Comparison of ENCODE assay signal across 31 cellular contexts in genomic region chr2:200021449-200022114, GRCh38.
A peak's percentile ranks its signal among the peaks of the same experiment; 100 is the strongest.
DNase-seq lines count a peak whose midpoint lies in the region; ATAC-seq and TF ChIP-seq lines count a peak whose summit lies in the region.
"Had no signal": no experiment of that assay in that cellular context is flagged by ENCODE, and none has a peak within 500 bp of the region (broad histone marks: within the 10 kb centered on the region; RNA-seq: fewer than 3 reads in every experiment).

No MANE protein-coding gene starts in this region.

- H3K9me3 ChIP-seq in MM.1S (replicated peaks; ENCODE audit: insufficient read depth, low read length) = no peaks in the 10 kb centered on the region
- H3K9me3 ChIP-seq: breast epithelium, SK-N-SH had no signal

- H3K4me1 ChIP-seq in MM.1S (ENCODE audit: low read length) = peaks cover 8% of the 10 kb centered on the region
- H3K4me1 ChIP-seq: breast epithelium, foreskin keratinocyte had no signal

- H4K20me1 ChIP-seq in MM.1S (ENCODE audit: insufficient read depth, low read length) = no peaks in the 10 kb centered on the region
- H4K20me1 ChIP-seq: BLaER1 had no signal

- no peak overlapping the region for H3K27ac Mint-ChIP-seq in immature natural killer cell
- H3K27ac Mint-ChIP-seq: memory B cell, progenitor cell of endocrine pancreas, T-helper 17 cell had no signal

- DNase-seq in MM.1S (peak; percentile 39), immature natural killer cell (no peak), DMS 273 (lab: John Stamatoyannopoulos, UW; ENCODE audit: unreplicated experiment) (no peak), NCI-H748 (lab: John Stamatoyannopoulos, UW; ENCODE audit: unreplicated experiment) (no peak)
- DNase-seq: activated CD4-positive, alpha-beta T cell treated with anti-CD3 and anti-CD28 coated beads for 4 hours; activated naive CD4-positive, alpha-beta T cell treated with Interleukin-2 at 50 U/mL for 16 hours; activated T-cell treated with anti-CD3 and anti-CD28 coated beads, Interleukin-2, amount 50 U/mL, for 4 hours; amniotic stem cell; COR-L47; DMS79; effector memory CD4-positive, alpha-beta T cell; foreskin keratinocyte; GF-D8; left colon; NCI-H1930; NCI-H526 treated with DMSO at 0.1 percent for 48 hours; SK-N-SH; stimulated activated CD4-positive, alpha-beta T cell treated with anti-CD3 and anti-CD28 coated beads, Interleukin-4, amount 100 ng/mL, for 4 hours; stimulated activated naive CD4-positive, alpha-beta T cell treated with Interleukin-2 at 50 U/mL for 16 hours; T-helper 17 cell had no signal

- peak overlapping the region; percentile 11; the same call in 1 of the 2 replicates for H3K27ac ChIP-seq in MM.1S (ENCODE audit: low read length)
- H3K27ac ChIP-seq: BLaER1, breast epithelium, foreskin keratinocyte, KMS-11, RWPE1 had no signal

- H3K4me3 ChIP-seq in MM.1S (ENCODE audit: low read length) = peak overlapping the region; percentile 33; the same call in 1 of the 2 replicates
- H3K4me3 ChIP-seq: BLaER1, breast epithelium had no signal

- ATAC-seq in GM18870 (IDR thresholded peaks at IDR 0.05; ENCODE audit: unreplicated experiment) (peak; percentile 64), GM21390 (IDR thresholded peaks at IDR 0.05; ENCODE audit: unreplicated experiment) (peak; percentile 81), HG02678 (IDR thresholded peaks at IDR 0.05; ENCODE audit: unreplicated experiment) (peak; percentile 88), GM19455 (IDR thresholded peaks at IDR 0.05; ENCODE audit: unreplicated experiment) (no peak)
- ATAC-seq: activated T-cell treated with anti-CD3 and anti-CD28 coated beads, Interleukin-2, amount 50 U/mL, for 4 hours; foreskin keratinocyte; left colon; sciatic nerve; T-helper 17 cell had no signal

- TF ChIP-seq CTCF in MM.1S (IDR thresholded peaks at IDR 0.05; ENCODE audit: low read length) = no peak

- no peaks in the 10 kb centered on the region for H3K4me1 Mint-ChIP-seq in immature natural killer cell
- H3K4me1 Mint-ChIP-seq: memory B cell, T-helper 17 cell had no signal

- no peaks in the 10 kb centered on the region for H3K9me2 ChIP-seq in MM.1S (replicated peaks; ENCODE audit: insufficient read depth, low read length)
- H3K9me2 ChIP-seq: SK-N-SH had no signal

- H3K36me3 Mint-ChIP-seq in immature natural killer cell = no peaks in the 10 kb centered on the region

- H3K79me2 ChIP-seq in MM.1S (ENCODE audit: low read length) = no peaks in the 10 kb centered on the region

- no peaks in the 10 kb centered on the region for H3F3A ChIP-seq in MM.1S (ENCODE audit: insufficient read depth, low read length)

- no peak overlapping the region for H3K4me3 Mint-ChIP-seq in immature natural killer cell
- H3K4me3 Mint-ChIP-seq: activated T-cell treated with anti-CD3 and anti-CD28 coated beads, Interleukin-2, amount 50 U/mL, for 4 hours; memory B cell; T-helper 17 cell had no signal

- no peaks in the 10 kb centered on the region for H3K36me3 ChIP-seq in MM.1S (replicated peaks; ENCODE audit: insufficient read depth, low read length)
- H3K36me3 ChIP-seq: BLaER1, breast epithelium had no signal

- H3K27me3 ChIP-seq in MM.1S (replicated peaks; ENCODE audit: insufficient read depth, low read length) = no peaks in the 10 kb centered on the region
- H3K27me3 ChIP-seq: BLaER1, breast epithelium had no signal

- H3K4me2 ChIP-seq in MM.1S (ENCODE audit: low read depth, low read length) = peak overlapping the region; percentile 48
- H3K4me2 ChIP-seq: BLaER1, KMS-11, SK-N-SH had no signal

- no peak overlapping the region for H3K9ac ChIP-seq in MM.1S (ENCODE audit: low read length)
- H3K9ac ChIP-seq: BLaER1, KMS-11, SK-N-SH had no signal

- H3K27me3 Mint-ChIP-seq in immature natural killer cell (ENCODE audit: low read depth in 3 of 3) = peaks cover 0 to 13% (median 4%) of the 10 kb centered on the region in 3 donors
- H3K27me3 Mint-ChIP-seq: progenitor cell of endocrine pancreas had no signal

- peak overlapping the region; percentile 48 for H2AFZ ChIP-seq in MM.1S (ENCODE audit: low read length)

- H3K9me3 Mint-ChIP-seq in immature natural killer cell = peaks cover 0 to 4% (median 0%) of the 10 kb centered on the region in 6 donors
